ENCODE assay signal across 20 cellular contexts in genomic region chr1:237961710-237962109, GRCh38.
A peak's percentile ranks its signal among the peaks of the same experiment; 100 is the strongest.
DNase-seq lines count a peak whose midpoint lies in the region; ATAC-seq, FAIRE-seq and TF ChIP-seq lines count a peak whose summit lies in the region.
"Had no signal": no experiment of that assay in that cellular context is flagged by ENCODE, and none has a peak within 500 bp of the region (broad histone marks: within the 10 kb centered on the region; RNA-seq: fewer than 3 reads in every experiment).

No MANE protein-coding gene starts in this region.

- no peaks in the 10 kb centered on the region for H3K27me3 Mint-ChIP-seq in progenitor cell of endocrine pancreas
- H3K27me3 Mint-ChIP-seq: B cell; CD4-positive, alpha-beta T cell had no signal

- H3K27ac ChIP-seq in pancreas: no peak overlapping the region
- no peak overlapping the region for H3K27ac ChIP-seq in tibial nerve

- no peak for TF ChIP-seq CTCF in pancreas (IDR thresholded peaks at IDR 0.05)
- TF ChIP-seq CTCF in progenitor cell of endocrine pancreas (IDR thresholded peaks at IDR 0.05; ENCODE audit: unreplicated experiment): no peak
- no peak for TF ChIP-seq CTCF in tibial nerve (IDR thresholded peaks at IDR 0.05)

- no peak for FAIRE-seq in pancreas (lab: Jason Lieb, UNC)
- FAIRE-seq: A204.1, GM19239, HepG2, HTR-8/SVneo had no signal

- H3K4me1 ChIP-seq in pancreas: no peaks in the 10 kb centered on the region
- H3K4me1 ChIP-seq in tibial nerve: no peaks in the 10 kb centered on the region

- WGBS in pancreas, 2 donors: 23 to 24% methylated on average over 1 of the region's 1 CpG
- WGBS in tibial nerve, 2 donors: 31 to 38% methylated on average over 1 of the region's 1 CpG

- no peak for TF ChIP-seq EP300 in tibial nerve (IDR thresholded peaks at IDR 0.05)

- no peak for TF ChIP-seq POLR2A in tibial nerve (IDR thresholded peaks at IDR 0.05)

- H3K4me1 Mint-ChIP-seq in progenitor cell of endocrine pancreas (ENCODE audit: low read depth): peaks cover 34% of the 10 kb centered on the region
- H3K4me1 Mint-ChIP-seq: B cell had no signal

- no peak overlapping the region for H3K4me3 ChIP-seq in pancreas
- H3K4me3 ChIP-seq in tibial nerve: no peak overlapping the region

- H3K9me3 Mint-ChIP-seq in progenitor cell of endocrine pancreas (ENCODE audit: low read depth): no peaks in the 10 kb centered on the region

- no peaks in the 10 kb centered on the region for H3K36me3 ChIP-seq in pancreas
- H3K36me3 ChIP-seq in tibial nerve: no peaks in the 10 kb centered on the region

- H3K9me3 ChIP-seq in pancreas (no peaks in the 10 kb centered on the region), tibial nerve (no peaks in the 10 kb centered on the region)

- DNase-seq in NCI-H1092 (lab: John Stamatoyannopoulos, UW) (peak; percentile 45), NCI-H1436 (lab: John Stamatoyannopoulos, UW) (peak; percentile 56), NCI-H526 treated with DMSO at 0.1 percent for 48 hours (lab: John Stamatoyannopoulos, UW) (peak; percentile 68), pancreas (no peak), progenitor cell of endocrine pancreas (ENCODE audit: low spot score, unreplicated experiment) (no peak), tibial nerve (ENCODE audit: low spot score in 2 of 2) (no peak), T1000 (lab: John Stamatoyannopoulos, UW) (no peak)
- DNase-seq: C1 segment of cervical spinal cord; Calu3; CD4-positive, alpha-beta T cell; DMS 273 treated with DMSO at 0.1 percent for 48 hours; GF-D8; GOT3; HCEC 1CT; HFFc6 had no signal

- H3K27me3 ChIP-seq in pancreas (no peaks in the 10 kb centered on the region), tibial nerve (no peaks in the 10 kb centered on the region)

- no peak overlapping the region for H3K4me3 Mint-ChIP-seq in progenitor cell of endocrine pancreas (ENCODE audit: low read depth)
- H3K4me3 Mint-ChIP-seq: B cell; CD4-positive, alpha-beta T cell; HFFc6 had no signal

- intact Hi-C loops in pancreas (cut with DNase I): no loop called here

- no peak overlapping the region for H3K27ac Mint-ChIP-seq in progenitor cell of endocrine pancreas
- H3K27ac Mint-ChIP-seq: B cell; CD4-positive, alpha-beta T cell; HFFc6 had no signal

- H3K36me3 Mint-ChIP-seq in progenitor cell of endocrine pancreas (ENCODE audit: insufficient read depth): no peaks in the 10 kb centered on the region

- ATAC-seq in pancreas: peak in 3 of 4 donors; percentile 47 to 79 (median 76)
- ATAC-seq: HepG2 had no signal

Comparison
In these comparisons a context has a peak if more than half of its experiments do, and no peak if none do; other contexts are left out.
1. DNase-seq: peak in NCI-H1092 (single experiment), NCI-H1436 (single experiment) and NCI-H526 treated with DMSO at 0.1 percent for 48 hours (single experiment); none in pancreas (0 of 6), progenitor cell of endocrine pancreas (single experiment), tibial nerve (0 of 2) and T1000 (single experiment).